ENCODE assay signal across 1 cellular context in the genomic region with DNA sequence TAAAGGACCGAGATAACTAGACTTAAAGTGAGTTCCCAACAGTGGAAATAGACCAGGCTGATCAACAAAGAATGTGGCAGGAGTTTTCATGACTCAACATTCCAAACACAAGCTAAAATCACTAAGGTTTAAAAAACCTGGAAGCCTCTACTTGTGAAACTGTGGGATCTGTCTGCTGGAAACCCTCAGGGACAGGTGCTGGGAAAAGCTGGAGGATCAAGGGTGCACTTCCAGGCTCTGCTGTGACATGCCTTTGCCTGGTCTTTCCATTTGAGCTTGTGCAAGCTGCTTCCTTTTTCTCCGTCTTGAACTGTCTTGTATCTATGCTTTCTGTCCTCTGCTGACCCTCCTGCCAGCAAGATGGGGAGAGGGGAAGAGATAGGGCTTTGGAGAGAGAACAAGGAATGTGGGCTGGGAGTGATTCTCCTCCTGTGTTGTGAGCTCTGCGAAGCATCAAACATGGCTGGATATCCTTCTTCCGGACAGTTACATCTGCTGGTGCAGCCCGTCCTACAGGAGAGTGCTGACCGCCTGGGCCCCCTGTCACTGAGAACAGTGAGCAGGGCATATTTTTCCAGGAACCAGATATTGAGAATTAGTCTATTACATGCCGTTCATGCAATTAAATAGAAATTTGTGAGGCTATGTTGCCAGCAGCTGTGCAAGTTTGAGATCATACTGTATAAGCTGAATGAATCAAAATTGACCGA.
TF ChIP-seq lines count a peak whose summit lies in the region.

No MANE protein-coding gene starts in this region.

TF ChIP-seq in GM23338, 12 proteins besides CTCF, POLR2A, EP300 and RAD21 (continued from another document):
- TF ChIP-seq ZNF331 (CRISPR knock-in tag; IDR thresholded peaks at IDR 0.05; ENCODE audit: low read depth) (no peak), EZH2phosphoT487 (IDR thresholded peaks at IDR 0.05; ENCODE audit: unreplicated experiment) (no peak)
